Comparison of ENCODE assay signal across 36 cellular contexts in genomic region chrX:49206543-49206942, GRCh38. TPM values are rescaled to one million over a fixed set of nuclear protein-coding genes. Genes with fewer than 3 reads are reported as not detected.
"Had no signal": no experiment of that assay in that cellular context is flagged by ENCODE, and none has a peak within 500 bp of the region (broad histone marks: within the 10 kb centered on the region; RNA-seq: fewer than 3 reads in every experiment).

No MANE protein-coding gene starts in this region.

- H3K4me1 Mint-ChIP-seq: activated naive CD4-positive, alpha-beta T cell treated with anti-CD3 and anti-CD28 coated beads, Interleukin-2, amount 10 ng/mL, durations not matched to agents 7 days and 5 days; activated naive CD4-positive, alpha-beta T cell treated with anti-CD3 and anti-CD28 coated beads, Interleukin-2, amount 50 U/mL, for 24 hours; activated naive CD8-positive, alpha-beta T cell treated with anti-CD3 and anti-CD28 coated beads for 36 hours; activated T-helper 17 cell treated with anti-CD3 and anti-CD28 coated beads, Interleukin-2, amount 50 U/mL, for 72 hours; brain; central memory CD8-positive, alpha-beta T cell had no signal

- H3K36me3 Mint-ChIP-seq: activated naive CD4-positive, alpha-beta T cell treated with anti-CD3 and anti-CD28 coated beads, Interleukin-2, amount 10 ng/mL, durations not matched to agents 7 days and 5 days; activated naive CD4-positive, alpha-beta T cell treated with anti-CD3 and anti-CD28 coated beads, Interleukin-2, amount 50 U/mL, for 24 hours; activated naive CD4-positive, alpha-beta T cell treated with anti-CD3 and anti-CD28 coated beads, Interleukin-2, amount 50 U/mL, for 72 hours; activated naive CD8-positive, alpha-beta T cell; activated naive CD8-positive, alpha-beta T cell treated with anti-CD3 and anti-CD28 coated beads for 36 hours; activated naive CD8-positive, alpha-beta T cell treated with anti-CD3 and anti-CD28 coated beads, Interleukin-2, amount 10 ng/mL, durations not matched to agents 7 days and 5 days; brain had no signal

- H3K27ac Mint-ChIP-seq: activated naive CD4-positive, alpha-beta T cell treated with anti-CD3 and anti-CD28 coated beads for 36 hours; activated naive CD4-positive, alpha-beta T cell treated with anti-CD3 and anti-CD28 coated beads, Interleukin-2, amount 10 ng/mL, durations not matched to agents 7 days and 5 days; activated naive CD4-positive, alpha-beta T cell treated with anti-CD3 and anti-CD28 coated beads, Interleukin-2, amount 50 U/mL, for 24 hours; activated naive CD4-positive, alpha-beta T cell treated with anti-CD3 and anti-CD28 coated beads, Interleukin-2, amount 50 U/mL, for 72 hours; activated naive CD8-positive, alpha-beta T cell; activated naive CD8-positive, alpha-beta T cell treated with anti-CD3 and anti-CD28 coated beads for 36 hours; activated naive CD8-positive, alpha-beta T cell treated with anti-CD3 and anti-CD28 coated beads, Interleukin-2, amount 10 ng/mL, durations not matched to agents 7 days and 5 days; activated naive CD8-positive, alpha-beta T cell treated with anti-CD3 and anti-CD28 coated beads, Interleukin-2, amount 50 U/mL, for 24 hours; activated T-cell treated with anti-CD3 and anti-CD28 coated beads, Interleukin-2, amount 50 U/mL, for 24 hours; activated T-cell treated with anti-CD3 and anti-CD28 coated beads, Interleukin-2, amount 50 U/mL, for 72 hours; activated T-helper 1 cell treated with anti-CD3 and anti-CD28 coated beads, Interleukin-12 subunit alpha, Interleukin-12 subunit beta, Interleukin-2, Interleukin-4 antibody, amounts not matched to agents 30 ng/mL and 10 ng/mL and 1 ng/mL, durations not matched to agents 14 hours and 24 hours and 36 hours; activated T-helper 17 cell treated with anti-CD3 and anti-CD28 coated beads, Interleukin-2, amount 50 U/mL, for 72 hours; activated T-helper 2 cell treated with anti-CD3 and anti-CD28 coated beads, Interferon-gamma antibody, Interleukin-2, Interleukin-4, amounts not matched to agents 10 μg/mL and 5 μg/mL and 100 μg/mL, durations not matched to agents 14 hours and 24 hours and 36 hours had no signal

- H3K4me3 Mint-ChIP-seq: activated naive CD4-positive, alpha-beta T cell treated with anti-CD3 and anti-CD28 coated beads for 36 hours; activated naive CD4-positive, alpha-beta T cell treated with anti-CD3 and anti-CD28 coated beads, Interleukin-2, amount 10 ng/mL, durations not matched to agents 7 days and 5 days; activated naive CD4-positive, alpha-beta T cell treated with anti-CD3 and anti-CD28 coated beads, Interleukin-2, amount 50 U/mL, for 24 hours; activated naive CD8-positive, alpha-beta T cell; activated naive CD8-positive, alpha-beta T cell treated with anti-CD3 and anti-CD28 coated beads for 36 hours; activated naive CD8-positive, alpha-beta T cell treated with anti-CD3 and anti-CD28 coated beads, Interleukin-2, amount 10 ng/mL, durations not matched to agents 7 days and 5 days; activated naive CD8-positive, alpha-beta T cell treated with anti-CD3 and anti-CD28 coated beads, Interleukin-2, amount 50 U/mL, for 24 hours; activated T-cell treated with anti-CD3 and anti-CD28 coated beads, Interleukin-2, amount 50 U/mL, for 24 hours; activated T-cell treated with anti-CD3 and anti-CD28 coated beads, Interleukin-2, amount 50 U/mL, for 4 hours; activated T-cell treated with anti-CD3 and anti-CD28 coated beads, Interleukin-2, amount 50 U/mL, for 72 hours; activated T-helper 1 cell treated with anti-CD3 and anti-CD28 coated beads, Interleukin-12 subunit alpha, Interleukin-12 subunit beta, Interleukin-2, Interleukin-4 antibody, amounts not matched to agents 30 ng/mL and 10 ng/mL and 1 ng/mL, durations not matched to agents 14 hours and 24 hours and 36 hours; activated T-helper 17 cell treated with anti-CD3 and anti-CD28 coated beads, Interleukin-2, amount 50 U/mL, for 72 hours; brain; central memory CD8-positive, alpha-beta T cell had no signal

- H3K27me3 Mint-ChIP-seq: activated naive CD4-positive, alpha-beta T cell treated with anti-CD3 and anti-CD28 coated beads, Interleukin-2, amount 50 U/mL, for 24 hours; activated naive CD8-positive, alpha-beta T cell; activated naive CD8-positive, alpha-beta T cell treated with anti-CD3 and anti-CD28 coated beads for 36 hours; activated naive CD8-positive, alpha-beta T cell treated with anti-CD3 and anti-CD28 coated beads, Interleukin-2, amount 10 ng/mL, durations not matched to agents 7 days and 5 days; activated naive CD8-positive, alpha-beta T cell treated with anti-CD3 and anti-CD28 coated beads, Interleukin-2, amount 50 U/mL, for 24 hours; activated T-helper 17 cell treated with anti-CD3 and anti-CD28 coated beads, Interleukin-2, amount 50 U/mL, for 72 hours; central memory CD8-positive, alpha-beta T cell had no signal

- DNase-seq: activated effector memory CD4-positive, alpha-beta T cell treated with anti-CD3 and anti-CD28 coated beads, Interleukin-2, amount 50 U/mL, for 16 hours; activated effector memory CD4-positive, alpha-beta T cell treated with Interleukin-2 at 50 U/mL for 16 hours; activated gamma-delta T cell; activated gamma-delta T cell treated with Interleukin-2 at 50 U/mL for 16 hours; activated naive CD4-positive, alpha-beta T cell; activated naive CD4-positive, alpha-beta T cell treated with anti-CD3 and anti-CD28 coated beads for 36 hours; activated naive CD4-positive, alpha-beta T cell treated with anti-CD3 and anti-CD28 coated beads, Interleukin-2, amount 10 ng/mL, durations not matched to agents 7 days and 5 days; activated naive CD4-positive, alpha-beta T cell treated with anti-CD3 and anti-CD28 coated beads, Interleukin-2, amount 50 U/mL, for 16 hours; activated naive CD4-positive, alpha-beta T cell treated with Interleukin-2 at 50 U/mL for 16 hours; activated naive CD8-positive, alpha-beta T cell treated with anti-CD3 and anti-CD28 coated beads for 36 hours; activated naive CD8-positive, alpha-beta T cell treated with anti-CD3 and anti-CD28 coated beads, Interleukin-2, amount 10 ng/mL, durations not matched to agents 7 days and 5 days; activated naive CD8-positive, alpha-beta T cell treated with anti-CD3 and anti-CD28 coated beads, Interleukin-2, amount 50 U/mL, for 24 hours; activated T-cell treated with anti-CD3 and anti-CD28 coated beads, Interleukin-2, amount 50 U/mL, for 1 hour; activated T-cell treated with anti-CD3 and anti-CD28 coated beads, Interleukin-2, amount 50 U/mL, for 24 hours; activated T-cell treated with anti-CD3 and anti-CD28 coated beads, Interleukin-2, amount 50 U/mL, for 4 hours; activated T-cell treated with anti-CD3 and anti-CD28 coated beads, Interleukin-2, amount 50 U/mL, for 48 hours; activated T-cell treated with anti-CD3 and anti-CD28 coated beads, Interleukin-2, amount 50 U/mL, for 72 hours; adrenal gland; amniotic stem cell; amygdala; anterior cingulate cortex; body of pancreas; brain microvascular endothelial cell; caudate nucleus; central memory CD4-positive, alpha-beta T cell; cerebellar nuclear complex had no signal

- H3K9me3 Mint-ChIP-seq: activated naive CD4-positive, alpha-beta T cell treated with anti-CD3 and anti-CD28 coated beads for 36 hours; activated naive CD4-positive, alpha-beta T cell treated with anti-CD3 and anti-CD28 coated beads, Interleukin-2, amount 10 ng/mL, durations not matched to agents 7 days and 5 days; activated naive CD4-positive, alpha-beta T cell treated with anti-CD3 and anti-CD28 coated beads, Interleukin-2, amount 50 U/mL, for 24 hours; activated naive CD4-positive, alpha-beta T cell treated with anti-CD3 and anti-CD28 coated beads, Interleukin-2, amount 50 U/mL, for 72 hours; activated naive CD8-positive, alpha-beta T cell treated with anti-CD3 and anti-CD28 coated beads for 36 hours; activated naive CD8-positive, alpha-beta T cell treated with anti-CD3 and anti-CD28 coated beads, Interleukin-2, amount 10 ng/mL, durations not matched to agents 7 days and 5 days; activated naive CD8-positive, alpha-beta T cell treated with anti-CD3 and anti-CD28 coated beads, Interleukin-2, amount 50 U/mL, for 24 hours; activated T-cell treated with anti-CD3 and anti-CD28 coated beads, Interleukin-2, amount 50 U/mL, for 24 hours; activated T-cell treated with anti-CD3 and anti-CD28 coated beads, Interleukin-2, amount 50 U/mL, for 4 hours; activated T-cell treated with anti-CD3 and anti-CD28 coated beads, Interleukin-2, amount 50 U/mL, for 72 hours; activated T-helper 1 cell treated with anti-CD3 and anti-CD28 coated beads, Interleukin-12 subunit alpha, Interleukin-12 subunit beta, Interleukin-2, Interleukin-4 antibody, amounts not matched to agents 30 ng/mL and 10 ng/mL and 1 ng/mL, durations not matched to agents 14 hours and 24 hours and 36 hours; activated T-helper 17 cell treated with anti-CD3 and anti-CD28 coated beads, Interleukin-2, amount 50 U/mL, for 72 hours; activated T-helper 2 cell treated with anti-CD3 and anti-CD28 coated beads, Interferon-gamma antibody, Interleukin-2, Interleukin-4, amounts not matched to agents 10 μg/mL and 5 μg/mL and 100 μg/mL, durations not matched to agents 14 hours and 24 hours and 36 hours; central memory CD8-positive, alpha-beta T cell had no signal

RNA-seq across cellular contexts. Expression of gene CACNA1F, which starts 26.6 kb away (rescaled TPM):
- total RNA-seq: ascending aorta, astrocyte had no signal
